8 cellular contexts compared by ENCODE assay signal in the genomic region with DNA sequence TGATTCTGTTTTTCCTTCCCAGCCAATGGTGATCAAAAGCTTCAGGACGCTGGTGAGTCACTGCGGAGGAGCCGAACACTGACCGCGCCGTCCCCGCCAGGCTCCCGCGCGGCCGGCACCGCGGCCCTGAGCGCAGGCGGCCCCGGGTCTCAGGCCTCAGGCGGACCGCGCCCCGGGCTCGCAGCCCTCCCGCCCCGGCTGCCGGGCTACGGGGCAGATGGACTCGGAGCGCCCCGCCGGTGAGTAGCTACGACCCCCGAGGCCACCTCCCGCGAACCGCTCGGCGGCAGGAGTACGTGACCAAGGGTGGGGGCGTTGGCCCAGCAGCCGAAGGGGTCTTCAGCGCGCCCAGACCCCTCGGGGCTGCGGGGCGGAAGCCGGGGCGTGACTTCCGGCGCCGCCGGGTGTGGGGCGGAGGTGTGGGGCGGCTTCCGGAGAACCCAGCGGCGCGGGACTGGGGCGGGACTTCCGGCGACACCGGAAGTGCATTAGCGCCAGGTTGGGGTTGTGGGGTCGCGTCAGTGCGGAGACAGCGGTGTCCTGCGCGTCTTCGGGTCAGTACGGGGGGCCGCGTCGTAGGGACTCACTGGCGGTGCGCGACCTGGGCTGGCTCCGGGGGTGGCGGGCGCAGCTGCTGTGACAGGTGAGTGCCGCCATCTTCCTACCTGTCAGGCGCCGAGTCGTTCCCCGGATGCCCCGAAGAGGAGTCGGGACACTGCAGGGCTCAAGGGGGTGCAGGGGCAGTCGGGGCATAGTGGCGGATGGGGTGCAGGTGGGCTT. TPM values are rescaled to one million over a fixed set of nuclear protein-coding genes. Genes with fewer than 3 reads are reported as not detected.
A peak's percentile ranks its signal among the peaks of the same experiment; 100 is the strongest.
DNase-seq lines count a peak whose midpoint lies in the region; ATAC-seq and TF ChIP-seq lines count a peak whose summit lies in the region.

A gene with protein sequence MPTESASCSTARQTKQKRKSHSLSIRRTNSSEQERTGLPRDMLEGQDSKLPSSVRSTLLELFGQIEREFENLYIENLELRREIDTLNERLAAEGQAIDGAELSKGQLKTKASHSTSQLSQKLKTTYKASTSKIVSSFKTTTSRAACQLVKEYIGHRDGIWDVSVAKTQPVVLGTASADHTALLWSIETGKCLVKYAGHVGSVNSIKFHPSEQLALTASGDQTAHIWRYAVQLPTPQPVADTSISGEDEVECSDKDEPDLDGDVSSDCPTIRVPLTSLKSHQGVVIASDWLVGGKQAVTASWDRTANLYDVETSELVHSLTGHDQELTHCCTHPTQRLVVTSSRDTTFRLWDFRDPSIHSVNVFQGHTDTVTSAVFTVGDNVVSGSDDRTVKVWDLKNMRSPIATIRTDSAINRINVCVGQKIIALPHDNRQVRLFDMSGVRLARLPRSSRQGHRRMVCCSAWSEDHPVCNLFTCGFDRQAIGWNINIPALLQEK (plus strand): TSS at position 60 of the 780 bp plus-strand sequence. CDS start 15,771 bp downstream, outside the sequence.

- no peaks in the 10 kb centered on the region for H3K9me3 ChIP-seq in suprapubic skin

- H3K4me2 ChIP-seq in KMS-11, result peak within 1 kb of the TSS; percentile 83

- H3K9me3 Mint-ChIP-seq in activated naive CD4-positive, alpha-beta T cell treated with anti-CD3 and anti-CD28 coated beads for 36 hours, result no peaks in the 10 kb centered on the region

- H2AFZ ChIP-seq in KMS-11 (ENCODE audit: low read depth), result peak within 1 kb of the TSS; percentile 83

- CTCF ChIA-PET in activated naive CD4-positive, alpha-beta T cell treated with anti-CD3 and anti-CD28 coated beads for 36 hours (lab: Charles Lee), result no interaction called here

- H3K4me3 Mint-ChIP-seq in activated naive CD4-positive, alpha-beta T cell treated with anti-CD3 and anti-CD28 coated beads for 36 hours, result peak within 1 kb of the TSS; percentile 99

- H3K36me3 ChIP-seq in KMS-11 (ENCODE audit: insufficient read depth) (no peaks in the 10 kb centered on the region), suprapubic skin (peaks cover 13% of the 10 kb centered on the region)

- no peaks in the 10 kb centered on the region for H3K27me3 Mint-ChIP-seq in activated naive CD4-positive, alpha-beta T cell treated with anti-CD3 and anti-CD28 coated beads for 36 hours (ENCODE audit: low read depth)

- H4K20me1 ChIP-seq in KMS-11 (ENCODE audit: insufficient read depth), result 0 out of 2 replicates have a peak, but pooled peaks cover 4% of the 10 kb centered on the region

- H3K4me1 Mint-ChIP-seq in activated naive CD4-positive, alpha-beta T cell treated with anti-CD3 and anti-CD28 coated beads for 36 hours (ENCODE audit: low read depth), result peaks cover 79% of the 10 kb centered on the region

- intact Hi-C loops in activated naive CD4-positive, alpha-beta T cell treated with anti-CD3 and anti-CD28 coated beads for 36 hours (cut with micrococcal nuclease), result loop anchor here (1.0 to 5.0 kb wide), 3 partner anchors 8 to 919 kb away; a partner anchor contains a TSS

- H3K27ac ChIP-seq in KMS-11 (peak within 1 kb of the TSS; percentile 66), suprapubic skin (peak within 1 kb of the TSS; percentile 100)

- in situ Hi-C loops in G401 (cut with HindIII; ENCODE audit: low sequenced_read_pairs), result no loop called here
- in situ Hi-C loops in SK-MEL-5 (cut with HindIII; ENCODE audit: low pct_unique_long_range_greater_than_20kb, low sequenced_read_pairs), result no loop called here

- H3K9ac ChIP-seq in KMS-11, result peak within 1 kb of the TSS; percentile 82

- peak; percentile 86 for DNase-seq in G401 (ENCODE audit: low spot score)
- peak; percentile 66 for DNase-seq in SK-MEL-5 (ENCODE audit: low read depth, low spot score)
- DNase-seq in activated naive CD4-positive, alpha-beta T cell treated with anti-CD3 and anti-CD28 coated beads for 36 hours, result peak; percentile 86
- peak; percentile 85 for DNase-seq in globus pallidus (ENCODE audit: low spot score)
- peak; percentile 69 for DNase-seq in occipital lobe (lab: John Stamatoyannopoulos, UW)
- DNase-seq in suprapubic skin (ENCODE audit: low spot score in 2 of 2), result peak; percentile 92 to 93

- peak in 1 of 2 donors; percentile 61 for TF ChIP-seq POLR2A in suprapubic skin (IDR thresholded peaks at IDR 0.05)

- peaks cover 92% of the 10 kb centered on the region for H3K79me2 ChIP-seq in KMS-11 (ENCODE audit: insufficient read depth, low read depth)

- H3K27ac Mint-ChIP-seq in activated naive CD4-positive, alpha-beta T cell treated with anti-CD3 and anti-CD28 coated beads for 36 hours, result peak within 1 kb of the TSS; percentile 90

- peak within 1 kb of the TSS; percentile 69 for H3K4me3 ChIP-seq in KMS-11 (IDR thresholded peaks at IDR 0.05; ENCODE audit: insufficient read depth, low read depth, low read length)
- peak within 1 kb of the TSS; percentile 97 for H3K4me3 ChIP-seq in suprapubic skin

- TF ChIP-seq CTCF in KMS-11 (conservative IDR thresholded peaks at IDR 0.05; ENCODE audit: low read depth, low read length) (no peak), suprapubic skin (IDR thresholded peaks at IDR 0.05) (no peak)

- H3K27me3 ChIP-seq in KMS-11 (ENCODE audit: insufficient read depth, low read depth), result no peaks in the 10 kb centered on the region
- no peaks in the 10 kb centered on the region for H3K27me3 ChIP-seq in suprapubic skin

- peaks cover 37% of the 10 kb centered on the region for H3K4me1 ChIP-seq in KMS-11 (ENCODE audit: low read depth, poor library complexity, severe bottlenecking)
- H3K4me1 ChIP-seq in suprapubic skin, result peaks cover 67% of the 10 kb centered on the region

- no peak for TF ChIP-seq EP300 in suprapubic skin (IDR thresholded peaks at IDR 0.05)

- H3K36me3 Mint-ChIP-seq in activated naive CD4-positive, alpha-beta T cell treated with anti-CD3 and anti-CD28 coated beads for 36 hours (ENCODE audit: low read depth), result peaks cover 19% of the 10 kb centered on the region

- WGBS in suprapubic skin, result under 1% methylated on average over 33 of the region's 87 CpGs

- peak; percentile 87 for ATAC-seq in GM21737 (IDR thresholded peaks at IDR 0.05; ENCODE audit: unreplicated experiment)

RNA-seq across cellular contexts. Expression of the gene that starts here (rescaled TPM):
- 8.7 and 12.6 TPM in 2 replicates for total RNA-seq in G401 (2014; rRNA removed; shearing (Covaris generic))
- 5.7 and 7.6 TPM in 2 replicates for total RNA-seq in SK-MEL-5 (2014; rRNA removed; shearing (Covaris generic))
- polyA plus RNA-seq in SK-MEL-5 (2015; cell fraction: cytosol; rRNA removed), result 7.3 and 15.2 TPM in 2 replicates
- polyA plus RNA-seq in SK-MEL-5 (2015; cell fraction: nucleus; rRNA removed), result 10.0 and 11.8 TPM in 2 replicates
- total RNA-seq in activated naive CD4-positive, alpha-beta T cell treated with anti-CD3 and anti-CD28 coated beads for 36 hours, result 10 to 100 TPM; 14.0 to 16.0 TPM
- 37.9 TPM for total RNA-seq in occipital lobe
- total RNA-seq in suprapubic skin, result 10 to 100 TPM; 13.1 to 32.7 (median 18.4) TPM

Comparison
In these comparisons a context has a peak if more than half of its experiments do, and no peak if none do; other contexts are left out.
1. Peak in every context shown above with its lines: DNase-seq, ATAC-seq, H3K4me3 ChIP-seq and H3K27ac ChIP-seq.